ENCODE assay signal across 23 cellular contexts in genomic region chr14:57749267-57749666, GRCh38.
DNase-seq lines count a peak whose midpoint lies in the region; ATAC-seq, FAIRE-seq and TF ChIP-seq lines count a peak whose summit lies in the region.
"Had no signal": no experiment of that assay in that cellular context is flagged by ENCODE, and none has a peak within 500 bp of the region (broad histone marks: within the 10 kb centered on the region; RNA-seq: fewer than 3 reads in every experiment).

No MANE protein-coding gene starts in this region.

- H3K9me3 ChIP-seq in breast epithelium (no peaks in the 10 kb centered on the region), astrocyte (ENCODE audit: insufficient read depth, low read depth, low read length) (no peaks in the 10 kb centered on the region)
- H3K9me3 ChIP-seq: adrenal gland, lower lobe of right lung, pancreas, testis had no signal

- ATAC-seq in HG02588 (IDR thresholded peaks at IDR 0.05; ENCODE audit: unreplicated experiment), result no peak
- ATAC-seq: activated CD8-positive, alpha-beta memory T cell treated with anti-CD3 and anti-CD28 coated beads, Interleukin-2, amount 10 ng/mL, durations not matched to agents 7 days and 5 days; lower lobe of right lung; pancreas had no signal

- no peaks in the 10 kb centered on the region for H4K20me1 ChIP-seq in astrocyte (ENCODE audit: insufficient read depth, low read length)

- peak overlapping the region; percentile 42 for H3K27ac Mint-ChIP-seq in MCF 10A (ENCODE audit: low read depth, unreplicated experiment)
- no peak overlapping the region for H3K27ac Mint-ChIP-seq in astrocyte (ENCODE audit: unreplicated experiment)
- H3K27ac Mint-ChIP-seq in activated CD4-positive, alpha-beta memory T cell treated with anti-CD3 and anti-CD28 coated beads, Interleukin-2, amount 10 ng/mL, durations not matched to agents 7 days and 5 days, result no peak overlapping the region
- H3K27ac Mint-ChIP-seq: activated CD8-positive, alpha-beta memory T cell treated with anti-CD3 and anti-CD28 coated beads, Interleukin-2, amount 10 ng/mL, durations not matched to agents 7 days and 5 days; CD4-positive, alpha-beta T cell; naive B cell had no signal

- TF ChIP-seq CTCF in MCF 10A (IDR thresholded peaks at IDR 0.05; ENCODE audit: unreplicated experiment) (no peak), breast epithelium (IDR thresholded peaks at IDR 0.05) (no peak), astrocyte (IDR thresholded peaks at IDR 0.05; ENCODE audit: insufficient read depth, low read depth, low read length) (no peak)

- H3K4me3 Mint-ChIP-seq in MCF 10A (ENCODE audit: unreplicated experiment) (no peak overlapping the region), astrocyte (ENCODE audit: unreplicated experiment) (no peak overlapping the region)
- no peak overlapping the region for H3K4me3 Mint-ChIP-seq in activated CD4-positive, alpha-beta memory T cell treated with anti-CD3 and anti-CD28 coated beads, Interleukin-2, amount 10 ng/mL, durations not matched to agents 7 days and 5 days
- H3K4me3 Mint-ChIP-seq: activated CD8-positive, alpha-beta memory T cell treated with anti-CD3 and anti-CD28 coated beads, Interleukin-2, amount 10 ng/mL, durations not matched to agents 7 days and 5 days; CD4-positive, alpha-beta T cell; naive B cell had no signal

- no peak overlapping the region for H3K4me2 ChIP-seq in astrocyte (ENCODE audit: low read length)

- peak; percentile 68 for DNase-seq in MCF 10A (ENCODE audit: unreplicated experiment)
- no peak for DNase-seq in breast epithelium (ENCODE audit: low spot score in 2 of 2)
- DNase-seq in astrocyte (ENCODE audit: low read depth), result peak; percentile 51
- DNase-seq in glomerular visceral epithelial cell (ENCODE audit: extremely low spot score), result peak; percentile 38
- DNase-seq in NCI-H187 treated with DMSO at 0.1 percent for 48 hours (lab: John Stamatoyannopoulos, UW), result no peak
- no peak for DNase-seq in activated CD4-positive, alpha-beta T cell treated with anti-CD3 and anti-CD28 coated beads for 1 hour
- no peak for DNase-seq in activated CD4-positive, alpha-beta memory T cell treated with anti-CD3 and anti-CD28 coated beads, Interleukin-2, amount 10 ng/mL, durations not matched to agents 7 days and 5 days
- DNase-seq: activated CD4-positive, CD25-positive, alpha-beta regulatory T cell; activated CD8-positive, alpha-beta memory T cell treated with anti-CD3 and anti-CD28 coated beads, Interleukin-2, amount 10 ng/mL, durations not matched to agents 7 days and 5 days; activated effector memory CD4-positive, alpha-beta T cell treated with Interleukin-2 at 50 U/mL for 16 hours; adrenal gland; CD4-positive, alpha-beta T cell; DMS79; lower lobe of right lung; naive B cell; NCI-H187; pancreas; SHP77 treated with DMSO at 0.1 percent for 48 hours; stimulated activated CD4-positive, alpha-beta T cell treated with anti-CD3 and anti-CD28 coated beads, Interleukin-4, amount 100 ng/mL, for 24 hours; testis had no signal

- no peak overlapping the region for H3K9ac ChIP-seq in astrocyte (ENCODE audit: low read length)

- H3K27ac ChIP-seq in breast epithelium, result no peak overlapping the region
- H3K27ac ChIP-seq in astrocyte (ENCODE audit: low read depth, low read length), result no peak overlapping the region
- H3K27ac ChIP-seq: 22Rv1, adrenal gland, lower lobe of right lung, pancreas, skin epidermis, testis had no signal

- CTCF ChIA-PET in MCF 10A (lab: Yijun Ruan, JAX), result interaction anchor here (1.1 kb wide), 1 partner anchor 34 kb away, joined by 4 read pairs; no protein-coding TSS in a partner anchor
- CTCF ChIA-PET in activated CD4-positive, alpha-beta memory T cell treated with anti-CD3 and anti-CD28 coated beads, Interleukin-2, amount 10 ng/mL, durations not matched to agents 7 days and 5 days (lab: Charles Lee), result no interaction called here

- no peaks in the 10 kb centered on the region for H3K4me1 ChIP-seq in breast epithelium
- peaks cover 18% of the 10 kb centered on the region for H3K4me1 ChIP-seq in astrocyte (ENCODE audit: insufficient read depth, low read length)
- H3K4me1 ChIP-seq: adrenal gland, lower lobe of right lung, testis had no signal

- H3K27me3 Mint-ChIP-seq in MCF 10A (ENCODE audit: insufficient read depth, unreplicated experiment) (no peaks in the 10 kb centered on the region), astrocyte (ENCODE audit: low read depth, unreplicated experiment) (no peaks in the 10 kb centered on the region)
- H3K27me3 Mint-ChIP-seq in activated CD4-positive, alpha-beta memory T cell treated with anti-CD3 and anti-CD28 coated beads, Interleukin-2, amount 10 ng/mL, durations not matched to agents 7 days and 5 days, result no peaks in the 10 kb centered on the region
- H3K27me3 Mint-ChIP-seq: activated CD8-positive, alpha-beta memory T cell treated with anti-CD3 and anti-CD28 coated beads, Interleukin-2, amount 10 ng/mL, durations not matched to agents 7 days and 5 days; CD4-positive, alpha-beta T cell; naive B cell had no signal

- H3K4me3 ChIP-seq in breast epithelium (no peak overlapping the region), astrocyte (ENCODE audit: insufficient read depth, low read depth, low read length) (no peak overlapping the region)
- H3K4me3 ChIP-seq: adrenal gland, lower lobe of right lung, pancreas, skin epidermis, testis had no signal

- BruUV-seq in MCF 10A (replicated peaks; lab: Mats Ljungman, UMichigan), result no TSS peak

- H3K9me3 Mint-ChIP-seq in MCF 10A (ENCODE audit: unreplicated experiment) (no peaks in the 10 kb centered on the region), astrocyte (ENCODE audit: unreplicated experiment) (peaks cover 1% of the 10 kb centered on the region)
- no peaks in the 10 kb centered on the region for H3K9me3 Mint-ChIP-seq in activated CD4-positive, alpha-beta memory T cell treated with anti-CD3 and anti-CD28 coated beads, Interleukin-2, amount 10 ng/mL, durations not matched to agents 7 days and 5 days

- H2AFZ ChIP-seq in astrocyte (ENCODE audit: low read depth, low read length), result no peak overlapping the region

- POLR2A ChIA-PET in MCF 10A (lab: Yijun Ruan, JAX), result interaction anchor here (1.0 to 3.0 kb wide), 4 partner anchors 14 to 122 kb away, joined by 3 to 21 read pairs (median 3); no protein-coding TSS in a partner anchor
- POLR2A ChIA-PET in activated CD4-positive, alpha-beta memory T cell treated with anti-CD3 and anti-CD28 coated beads, Interleukin-2, amount 10 ng/mL, durations not matched to agents 7 days and 5 days (lab: Charles Lee), result no interaction called here

- peaks cover 12% of the 10 kb centered on the region for H3K36me3 Mint-ChIP-seq in MCF 10A (ENCODE audit: insufficient read depth, unreplicated experiment)
- H3K36me3 Mint-ChIP-seq in astrocyte (ENCODE audit: low read depth, unreplicated experiment), result no peaks in the 10 kb centered on the region
- no peaks in the 10 kb centered on the region for H3K36me3 Mint-ChIP-seq in activated CD4-positive, alpha-beta memory T cell treated with anti-CD3 and anti-CD28 coated beads, Interleukin-2, amount 10 ng/mL, durations not matched to agents 7 days and 5 days (ENCODE audit: low read depth)
- H3K36me3 Mint-ChIP-seq: activated CD8-positive, alpha-beta memory T cell treated with anti-CD3 and anti-CD28 coated beads, Interleukin-2, amount 10 ng/mL, durations not matched to agents 7 days and 5 days; naive B cell had no signal

- no peaks in the 10 kb centered on the region for H3K79me2 ChIP-seq in astrocyte (ENCODE audit: insufficient read depth, low read length)

- H3K36me3 ChIP-seq in breast epithelium, result no peaks in the 10 kb centered on the region
- H3K36me3 ChIP-seq in astrocyte (ENCODE audit: insufficient read depth, low read length), result no peaks in the 10 kb centered on the region
- H3K36me3 ChIP-seq: adrenal gland, lower lobe of right lung, pancreas had no signal

- FAIRE-seq in astrocyte (lab: Jason Lieb, UNC), result peak; percentile 17
- FAIRE-seq: pancreas had no signal

- H3K4me1 Mint-ChIP-seq in MCF 10A (ENCODE audit: insufficient read depth, unreplicated experiment) (peaks cover 30% of the 10 kb centered on the region), astrocyte (ENCODE audit: low read depth, unreplicated experiment) (no peaks in the 10 kb centered on the region)
- no peaks in the 10 kb centered on the region for H3K4me1 Mint-ChIP-seq in activated CD4-positive, alpha-beta memory T cell treated with anti-CD3 and anti-CD28 coated beads, Interleukin-2, amount 10 ng/mL, durations not matched to agents 7 days and 5 days
- H3K4me1 Mint-ChIP-seq: activated CD8-positive, alpha-beta memory T cell treated with anti-CD3 and anti-CD28 coated beads, Interleukin-2, amount 10 ng/mL, durations not matched to agents 7 days and 5 days; naive B cell had no signal

- TF ChIP-seq POLR2A in breast epithelium (IDR thresholded peaks at IDR 0.05), result no peak

- H3K27me3 ChIP-seq in breast epithelium (no peaks in the 10 kb centered on the region), astrocyte (ENCODE audit: insufficient read depth, low read length) (no peaks in the 10 kb centered on the region)
- H3K27me3 ChIP-seq: adrenal gland, pancreas, testis had no signal

- intact Hi-C loops in MCF 10A (cut with micrococcal nuclease) (no loop called here), breast epithelium (cut with DNase I; ENCODE audit: low total_unique reads) (no loop called here)

Comparison
In these comparisons a context has a peak if more than half of its experiments do, and no peak if none do; other contexts are left out.
1. DNase-seq: peak in MCF 10A (single experiment), astrocyte (single experiment) and glomerular visceral epithelial cell (single experiment); none in breast epithelium (0 of 2), NCI-H187 treated with DMSO at 0.1 percent for 48 hours (single experiment), activated CD4-positive, alpha-beta T cell treated with anti-CD3 and anti-CD28 coated beads for 1 hour (single experiment) and activated CD4-positive, alpha-beta memory T cell treated with anti-CD3 and anti-CD28 coated beads, Interleukin-2, amount 10 ng/mL, durations not matched to agents 7 days and 5 days (single experiment).